8 cellular contexts compared by ENCODE assay signal in the genomic region with DNA sequence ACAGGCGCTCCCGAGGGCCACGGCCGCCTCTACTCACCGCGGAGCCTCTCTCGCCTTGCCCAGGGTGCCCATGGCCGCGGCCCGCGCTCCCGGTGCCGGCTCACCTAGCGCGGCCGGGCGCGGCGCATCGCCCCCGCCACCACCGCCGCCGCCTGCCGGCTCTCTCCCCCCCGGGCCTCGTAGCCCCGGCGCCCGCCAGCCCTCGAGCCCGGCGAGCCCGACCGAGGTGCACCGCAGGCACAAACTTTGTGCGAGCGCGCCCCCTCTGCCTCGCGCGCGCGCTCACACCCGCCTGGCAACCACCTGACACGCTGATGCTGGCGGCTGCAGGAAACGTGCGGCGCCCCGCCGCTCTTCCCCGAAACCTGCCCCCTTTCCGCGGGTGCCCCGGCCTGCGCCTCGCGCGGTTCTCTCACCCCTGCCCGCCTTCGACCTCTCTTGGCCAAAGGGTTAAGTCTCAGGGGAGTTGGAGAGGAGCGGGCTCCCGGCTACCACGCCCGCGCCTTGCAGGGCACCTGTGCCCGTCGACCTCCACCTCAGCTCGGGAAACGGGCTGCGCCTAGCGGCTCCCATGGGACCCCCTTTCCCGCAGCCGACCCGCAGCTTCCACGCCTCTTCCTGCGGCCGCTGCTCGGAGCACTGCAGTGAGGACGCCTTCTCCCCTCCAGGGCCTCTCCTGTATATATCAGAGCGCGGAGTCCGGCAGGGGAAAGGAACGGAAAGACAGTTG. TPM values are rescaled to one million over a fixed set of nuclear protein-coding genes. Genes with fewer than 3 reads are reported as not detected.
DNase-seq lines count a peak whose midpoint lies in the region; ATAC-seq and TF ChIP-seq lines count a peak whose summit lies in the region.

Gene RASGRP1 (minus strand): TSS at position 258 of the 730 bp plus-strand sequence. CDS start 186 bp downstream, at position 72.

- peaks cover 32% of the 10 kb centered on the region for H3K27me3 Mint-ChIP-seq in brain

- TF ChIP-seq CTCF in brain (conservative IDR thresholded peaks at IDR 0.05) = no peak

- H3K36me3 Mint-ChIP-seq in brain = no peaks in the 10 kb centered on the region

- ATAC-seq in GM21526 (IDR thresholded peaks at IDR 0.05; ENCODE audit: low FRiP score, unreplicated experiment) = peak; percentile 65

- peak; percentile 60 for DNase-seq in GDM1 (lab: John Stamatoyannopoulos, UW)
- DNase-seq in HuH-7.5 (ENCODE audit: low spot score) = peak; percentile 50
- DNase-seq in T1000 (lab: John Stamatoyannopoulos, UW) = peak; percentile 33
- peak; percentile 83 for DNase-seq in islet precursor cell
- peak; percentile 68 to 69 for DNase-seq in stimulated activated CD4-positive, alpha-beta T cell treated with anti-CD3 and anti-CD28 coated beads, Interleukin-1b, Interleukin-23, amount 100 ng/mL, for 1 hour (ENCODE audit: low read depth in 2 of 2)
- DNase-seq in NCI-H446 treated with DMSO at 0.1 percent for 48 hours (lab: John Stamatoyannopoulos, UW) = no peak

- H3K4me3 Mint-ChIP-seq in brain = peak within 1 kb of the TSS; percentile 85 to 91 (median 88)

- H3K27ac Mint-ChIP-seq in brain = peak within 1 kb of the TSS in 4 of 5 experiments; percentile 48 to 94 (median 84)

- peaks cover 3 to 15% (median 9%) of the 10 kb centered on the region in 5 experiments for H3K9me3 Mint-ChIP-seq in brain

- H3K4me1 Mint-ChIP-seq in brain = peaks cover 22% of the 10 kb centered on the region

RNA-seq across cellular contexts. Expression of gene RASGRP1, which starts in this region (rescaled TPM):
- 1.3 TPM for polyA plus RNA-seq in brain (ENCODE audit: insufficient read depth, low read depth, low replicate concordance)
